In the genomic region with DNA sequence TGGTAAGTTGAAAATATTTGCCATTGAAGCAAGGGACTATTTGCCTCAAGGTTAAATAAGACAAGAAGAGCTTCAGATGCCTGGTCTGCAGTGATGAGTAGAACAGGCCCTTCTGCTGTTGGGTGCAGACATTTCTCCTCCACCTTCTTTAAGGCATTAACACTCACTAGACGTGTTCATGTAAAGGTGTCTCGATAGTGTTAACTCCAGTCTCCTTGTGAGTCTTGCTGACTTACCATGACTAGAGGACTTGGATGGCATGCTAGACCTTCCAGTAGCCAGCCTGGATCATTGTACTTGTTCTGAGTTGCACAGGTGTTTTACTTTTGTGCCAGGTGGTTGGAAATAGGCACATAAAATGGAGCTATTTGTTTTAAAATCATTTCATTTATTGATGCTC, we compare ENCODE assay signal across 1 cellular context.
A peak's percentile ranks its signal among the peaks of the same experiment; 100 is the strongest.
TF ChIP-seq lines count a peak whose summit lies in the region.

No MANE protein-coding gene starts in this region.

TF ChIP-seq in K562, 482 proteins besides CTCF, POLR2A, EP300 and RAD21 (continues in another document):
- TF ChIP-seq, protein P1, sequence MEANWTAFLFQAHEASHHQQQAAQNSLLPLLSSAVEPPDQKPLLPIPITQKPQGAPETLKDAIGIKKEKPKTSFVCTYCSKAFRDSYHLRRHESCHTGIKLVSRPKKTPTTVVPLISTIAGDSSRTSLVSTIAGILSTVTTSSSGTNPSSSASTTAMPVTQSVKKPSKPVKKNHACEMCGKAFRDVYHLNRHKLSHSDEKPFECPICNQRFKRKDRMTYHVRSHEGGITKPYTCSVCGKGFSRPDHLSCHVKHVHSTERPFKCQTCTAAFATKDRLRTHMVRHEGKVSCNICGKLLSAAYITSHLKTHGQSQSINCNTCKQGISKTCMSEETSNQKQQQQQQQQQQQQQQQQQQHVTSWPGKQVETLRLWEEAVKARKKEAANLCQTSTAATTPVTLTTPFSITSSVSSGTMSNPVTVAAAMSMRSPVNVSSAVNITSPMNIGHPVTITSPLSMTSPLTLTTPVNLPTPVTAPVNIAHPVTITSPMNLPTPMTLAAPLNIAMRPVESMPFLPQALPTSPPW (CRISPR knock-in tag; IDR thresholded peaks at IDR 0.05) = no peak
- TF ChIP-seq BRD9 (IDR thresholded peaks at IDR 0.05; ENCODE audit: low read depth, partially characterized antibody) (peak; percentile 45), EHMT2 (IDR thresholded peaks at IDR 0.05) (peak; percentile 86), SRSF7 (optimal IDR thresholded peaks at IDR 0.05; ENCODE audit: low read depth, low read length) (no peak), ARHGAP35 (IDR thresholded peaks at IDR 0.05; ENCODE audit: partially characterized antibody) (no peak), NFATC3 (IDR thresholded peaks at IDR 0.05) (no peak), TCF3 (CRISPR knock-in tag; IDR thresholded peaks at IDR 0.05) (0 out of 2 replicates have a peak, but pooled peaks have one; percentile 14), SMAD4 (CRISPR knock-in tag; conservative IDR thresholded peaks at IDR 0.05) (0 out of 2 replicates have a peak, but pooled peaks have one; percentile 47), ZNF583 (CRISPR knock-in tag; IDR thresholded peaks at IDR 0.05) (no peak), MAFF (IDR thresholded peaks at IDR 0.05; ENCODE audit: low read length) (peak; percentile 97), MYC (IDR thresholded peaks at IDR 0.05; ENCODE audit: low read depth, low read length) (peak; percentile 25; the same call in 1 of the 2 replicates), MYC (CRISPR knock-in tag; IDR thresholded peaks at IDR 0.05; ENCODE audit: borderline replicate concordance, low read depth) (no peak), ETV1 (tag; conservative IDR thresholded peaks at IDR 0.05; ENCODE audit: low read depth) (no peak), KDM5B (IDR thresholded peaks at IDR 0.05; ENCODE audit: insufficient replicate concordance, low read depth, low read length) (no peak), MAFK (IDR thresholded peaks at IDR 0.05; ENCODE audit: low read length) (peak; percentile 96), FOSL1 (tag; conservative IDR thresholded peaks at IDR 0.05) (peak; percentile 76), NFE2 (IDR thresholded peaks at IDR 0.05; ENCODE audit: low read depth) (peak; percentile 99), TEAD4 (IDR thresholded peaks at IDR 0.05; ENCODE audit: low read length) (peak; percentile 25; the same call in 1 of the 2 replicates), TEAD4 (CRISPR knock-in tag; IDR thresholded peaks at IDR 0.05; ENCODE audit: borderline replicate concordance) (no peak), TRIM28 (IDR thresholded peaks at IDR 0.05) (peak; percentile 26; the same call in 1 of the 2 replicates), HDAC8 (tag; IDR thresholded peaks at IDR 0.05) (0 out of 2 replicates have a peak, but pooled peaks have one; percentile 35), BACH1 (tag; IDR thresholded peaks at IDR 0.05) (peak; percentile 87), MEIS2 (IDR thresholded peaks at IDR 0.05; ENCODE audit: partially characterized antibody) (peak; percentile 7), TCF7 (IDR thresholded peaks at IDR 0.05; ENCODE audit: borderline replicate concordance) (no peak), KLF13 (tag; IDR thresholded peaks at IDR 0.05; ENCODE audit: borderline replicate concordance, low read depth) (no peak), NFE2L1 (tag; IDR thresholded peaks at IDR 0.05; ENCODE audit: borderline replicate concordance, low read depth) (peak; percentile 61)
- TF ChIP-seq, protein P2, sequence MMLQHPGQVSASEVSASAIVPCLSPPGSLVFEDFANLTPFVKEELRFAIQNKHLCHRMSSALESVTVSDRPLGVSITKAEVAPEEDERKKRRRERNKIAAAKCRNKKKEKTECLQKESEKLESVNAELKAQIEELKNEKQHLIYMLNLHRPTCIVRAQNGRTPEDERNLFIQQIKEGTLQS (IDR thresholded peaks at IDR 0.05) = peak; percentile 48; the same call in 1 of the 2 replicates
- TF ChIP-seq, protein P2 (CRISPR knock-in tag; conservative IDR thresholded peaks at IDR 0.05) = no peak
- TF ChIP-seq, protein P3, sequence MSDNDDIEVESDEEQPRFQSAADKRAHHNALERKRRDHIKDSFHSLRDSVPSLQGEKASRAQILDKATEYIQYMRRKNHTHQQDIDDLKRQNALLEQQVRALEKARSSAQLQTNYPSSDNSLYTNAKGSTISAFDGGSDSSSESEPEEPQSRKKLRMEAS (CRISPR knock-in tag; IDR thresholded peaks at IDR 0.05) = peak; percentile 42; the same call in 1 of the 2 replicates
- TF ChIP-seq, protein P4, sequence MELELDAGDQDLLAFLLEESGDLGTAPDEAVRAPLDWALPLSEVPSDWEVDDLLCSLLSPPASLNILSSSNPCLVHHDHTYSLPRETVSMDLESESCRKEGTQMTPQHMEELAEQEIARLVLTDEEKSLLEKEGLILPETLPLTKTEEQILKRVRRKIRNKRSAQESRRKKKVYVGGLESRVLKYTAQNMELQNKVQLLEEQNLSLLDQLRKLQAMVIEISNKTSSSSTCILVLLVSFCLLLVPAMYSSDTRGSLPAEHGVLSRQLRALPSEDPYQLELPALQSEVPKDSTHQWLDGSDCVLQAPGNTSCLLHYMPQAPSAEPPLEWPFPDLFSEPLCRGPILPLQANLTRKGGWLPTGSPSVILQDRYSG (tag; conservative IDR thresholded peaks at IDR 0.05; ENCODE audit: low read depth) = peak; percentile 53; the same call in 1 of the 2 replicates
- TF ChIP-seq, protein P5, sequence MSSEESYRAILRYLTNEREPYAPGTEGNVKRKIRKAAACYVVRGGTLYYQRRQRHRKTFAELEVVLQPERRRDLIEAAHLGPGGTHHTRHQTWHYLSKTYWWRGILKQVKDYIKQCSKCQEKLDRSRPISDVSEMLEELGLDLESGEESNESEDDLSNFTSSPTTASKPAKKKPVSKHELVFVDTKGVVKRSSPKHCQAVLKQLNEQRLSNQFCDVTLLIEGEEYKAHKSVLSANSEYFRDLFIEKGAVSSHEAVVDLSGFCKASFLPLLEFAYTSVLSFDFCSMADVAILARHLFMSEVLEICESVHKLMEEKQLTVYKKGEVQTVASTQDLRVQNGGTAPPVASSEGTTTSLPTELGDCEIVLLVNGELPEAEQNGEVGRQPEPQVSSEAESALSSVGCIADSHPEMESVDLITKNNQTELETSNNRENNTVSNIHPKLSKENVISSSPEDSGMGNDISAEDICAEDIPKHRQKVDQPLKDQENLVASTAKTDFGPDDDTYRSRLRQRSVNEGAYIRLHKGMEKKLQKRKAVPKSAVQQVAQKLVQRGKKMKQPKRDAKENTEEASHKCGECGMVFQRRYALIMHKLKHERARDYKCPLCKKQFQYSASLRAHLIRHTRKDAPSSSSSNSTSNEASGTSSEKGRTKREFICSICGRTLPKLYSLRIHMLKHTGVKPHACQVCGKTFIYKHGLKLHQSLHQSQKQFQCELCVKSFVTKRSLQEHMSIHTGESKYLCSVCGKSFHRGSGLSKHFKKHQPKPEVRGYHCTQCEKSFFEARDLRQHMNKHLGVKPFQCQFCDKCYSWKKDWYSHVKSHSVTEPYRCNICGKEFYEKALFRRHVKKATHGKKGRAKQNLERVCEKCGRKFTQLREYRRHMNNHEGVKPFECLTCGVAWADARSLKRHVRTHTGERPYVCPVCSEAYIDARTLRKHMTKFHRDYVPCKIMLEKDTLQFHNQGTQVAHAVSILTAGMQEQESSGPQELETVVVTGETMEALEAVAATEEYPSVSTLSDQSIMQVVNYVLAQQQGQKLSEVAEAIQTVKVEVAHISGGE (CRISPR knock-in tag; IDR thresholded peaks at IDR 0.05) = 0 out of 6 replicates have a peak, but pooled peaks of 1 of the 3 experiments have one; percentile 26
- TF ChIP-seq, protein P6, sequence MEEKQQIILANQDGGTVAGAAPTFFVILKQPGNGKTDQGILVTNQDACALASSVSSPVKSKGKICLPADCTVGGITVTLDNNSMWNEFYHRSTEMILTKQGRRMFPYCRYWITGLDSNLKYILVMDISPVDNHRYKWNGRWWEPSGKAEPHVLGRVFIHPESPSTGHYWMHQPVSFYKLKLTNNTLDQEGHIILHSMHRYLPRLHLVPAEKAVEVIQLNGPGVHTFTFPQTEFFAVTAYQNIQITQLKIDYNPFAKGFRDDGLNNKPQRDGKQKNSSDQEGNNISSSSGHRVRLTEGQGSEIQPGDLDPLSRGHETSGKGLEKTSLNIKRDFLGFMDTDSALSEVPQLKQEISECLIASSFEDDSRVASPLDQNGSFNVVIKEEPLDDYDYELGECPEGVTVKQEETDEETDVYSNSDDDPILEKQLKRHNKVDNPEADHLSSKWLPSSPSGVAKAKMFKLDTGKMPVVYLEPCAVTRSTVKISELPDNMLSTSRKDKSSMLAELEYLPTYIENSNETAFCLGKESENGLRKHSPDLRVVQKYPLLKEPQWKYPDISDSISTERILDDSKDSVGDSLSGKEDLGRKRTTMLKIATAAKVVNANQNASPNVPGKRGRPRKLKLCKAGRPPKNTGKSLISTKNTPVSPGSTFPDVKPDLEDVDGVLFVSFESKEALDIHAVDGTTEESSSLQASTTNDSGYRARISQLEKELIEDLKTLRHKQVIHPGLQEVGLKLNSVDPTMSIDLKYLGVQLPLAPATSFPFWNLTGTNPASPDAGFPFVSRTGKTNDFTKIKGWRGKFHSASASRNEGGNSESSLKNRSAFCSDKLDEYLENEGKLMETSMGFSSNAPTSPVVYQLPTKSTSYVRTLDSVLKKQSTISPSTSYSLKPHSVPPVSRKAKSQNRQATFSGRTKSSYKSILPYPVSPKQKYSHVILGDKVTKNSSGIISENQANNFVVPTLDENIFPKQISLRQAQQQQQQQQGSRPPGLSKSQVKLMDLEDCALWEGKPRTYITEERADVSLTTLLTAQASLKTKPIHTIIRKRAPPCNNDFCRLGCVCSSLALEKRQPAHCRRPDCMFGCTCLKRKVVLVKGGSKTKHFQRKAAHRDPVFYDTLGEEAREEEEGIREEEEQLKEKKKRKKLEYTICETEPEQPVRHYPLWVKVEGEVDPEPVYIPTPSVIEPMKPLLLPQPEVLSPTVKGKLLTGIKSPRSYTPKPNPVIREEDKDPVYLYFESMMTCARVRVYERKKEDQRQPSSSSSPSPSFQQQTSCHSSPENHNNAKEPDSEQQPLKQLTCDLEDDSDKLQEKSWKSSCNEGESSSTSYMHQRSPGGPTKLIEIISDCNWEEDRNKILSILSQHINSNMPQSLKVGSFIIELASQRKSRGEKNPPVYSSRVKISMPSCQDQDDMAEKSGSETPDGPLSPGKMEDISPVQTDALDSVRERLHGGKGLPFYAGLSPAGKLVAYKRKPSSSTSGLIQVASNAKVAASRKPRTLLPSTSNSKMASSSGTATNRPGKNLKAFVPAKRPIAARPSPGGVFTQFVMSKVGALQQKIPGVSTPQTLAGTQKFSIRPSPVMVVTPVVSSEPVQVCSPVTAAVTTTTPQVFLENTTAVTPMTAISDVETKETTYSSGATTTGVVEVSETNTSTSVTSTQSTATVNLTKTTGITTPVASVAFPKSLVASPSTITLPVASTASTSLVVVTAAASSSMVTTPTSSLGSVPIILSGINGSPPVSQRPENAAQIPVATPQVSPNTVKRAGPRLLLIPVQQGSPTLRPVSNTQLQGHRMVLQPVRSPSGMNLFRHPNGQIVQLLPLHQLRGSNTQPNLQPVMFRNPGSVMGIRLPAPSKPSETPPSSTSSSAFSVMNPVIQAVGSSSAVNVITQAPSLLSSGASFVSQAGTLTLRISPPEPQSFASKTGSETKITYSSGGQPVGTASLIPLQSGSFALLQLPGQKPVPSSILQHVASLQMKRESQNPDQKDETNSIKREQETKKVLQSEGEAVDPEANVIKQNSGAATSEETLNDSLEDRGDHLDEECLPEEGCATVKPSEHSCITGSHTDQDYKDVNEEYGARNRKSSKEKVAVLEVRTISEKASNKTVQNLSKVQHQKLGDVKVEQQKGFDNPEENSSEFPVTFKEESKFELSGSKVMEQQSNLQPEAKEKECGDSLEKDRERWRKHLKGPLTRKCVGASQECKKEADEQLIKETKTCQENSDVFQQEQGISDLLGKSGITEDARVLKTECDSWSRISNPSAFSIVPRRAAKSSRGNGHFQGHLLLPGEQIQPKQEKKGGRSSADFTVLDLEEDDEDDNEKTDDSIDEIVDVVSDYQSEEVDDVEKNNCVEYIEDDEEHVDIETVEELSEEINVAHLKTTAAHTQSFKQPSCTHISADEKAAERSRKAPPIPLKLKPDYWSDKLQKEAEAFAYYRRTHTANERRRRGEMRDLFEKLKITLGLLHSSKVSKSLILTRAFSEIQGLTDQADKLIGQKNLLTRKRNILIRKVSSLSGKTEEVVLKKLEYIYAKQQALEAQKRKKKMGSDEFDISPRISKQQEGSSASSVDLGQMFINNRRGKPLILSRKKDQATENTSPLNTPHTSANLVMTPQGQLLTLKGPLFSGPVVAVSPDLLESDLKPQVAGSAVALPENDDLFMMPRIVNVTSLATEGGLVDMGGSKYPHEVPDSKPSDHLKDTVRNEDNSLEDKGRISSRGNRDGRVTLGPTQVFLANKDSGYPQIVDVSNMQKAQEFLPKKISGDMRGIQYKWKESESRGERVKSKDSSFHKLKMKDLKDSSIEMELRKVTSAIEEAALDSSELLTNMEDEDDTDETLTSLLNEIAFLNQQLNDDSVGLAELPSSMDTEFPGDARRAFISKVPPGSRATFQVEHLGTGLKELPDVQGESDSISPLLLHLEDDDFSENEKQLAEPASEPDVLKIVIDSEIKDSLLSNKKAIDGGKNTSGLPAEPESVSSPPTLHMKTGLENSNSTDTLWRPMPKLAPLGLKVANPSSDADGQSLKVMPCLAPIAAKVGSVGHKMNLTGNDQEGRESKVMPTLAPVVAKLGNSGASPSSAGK (IDR thresholded peaks at IDR 0.05) = peak; percentile 83
- TF ChIP-seq, protein P7, sequence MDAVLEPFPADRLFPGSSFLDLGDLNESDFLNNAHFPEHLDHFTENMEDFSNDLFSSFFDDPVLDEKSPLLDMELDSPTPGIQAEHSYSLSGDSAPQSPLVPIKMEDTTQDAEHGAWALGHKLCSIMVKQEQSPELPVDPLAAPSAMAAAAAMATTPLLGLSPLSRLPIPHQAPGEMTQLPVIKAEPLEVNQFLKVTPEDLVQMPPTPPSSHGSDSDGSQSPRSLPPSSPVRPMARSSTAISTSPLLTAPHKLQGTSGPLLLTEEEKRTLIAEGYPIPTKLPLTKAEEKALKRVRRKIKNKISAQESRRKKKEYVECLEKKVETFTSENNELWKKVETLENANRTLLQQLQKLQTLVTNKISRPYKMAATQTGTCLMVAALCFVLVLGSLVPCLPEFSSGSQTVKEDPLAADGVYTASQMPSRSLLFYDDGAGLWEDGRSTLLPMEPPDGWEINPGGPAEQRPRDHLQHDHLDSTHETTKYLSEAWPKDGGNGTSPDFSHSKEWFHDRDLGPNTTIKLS (IDR thresholded peaks at IDR 0.05; ENCODE audit: borderline replicate concordance, low read depth) = 0 out of 2 replicates have a peak, but pooled peaks have one; percentile 12
